Comparison of ENCODE assay signal across 1 cellular context in the genomic region with DNA sequence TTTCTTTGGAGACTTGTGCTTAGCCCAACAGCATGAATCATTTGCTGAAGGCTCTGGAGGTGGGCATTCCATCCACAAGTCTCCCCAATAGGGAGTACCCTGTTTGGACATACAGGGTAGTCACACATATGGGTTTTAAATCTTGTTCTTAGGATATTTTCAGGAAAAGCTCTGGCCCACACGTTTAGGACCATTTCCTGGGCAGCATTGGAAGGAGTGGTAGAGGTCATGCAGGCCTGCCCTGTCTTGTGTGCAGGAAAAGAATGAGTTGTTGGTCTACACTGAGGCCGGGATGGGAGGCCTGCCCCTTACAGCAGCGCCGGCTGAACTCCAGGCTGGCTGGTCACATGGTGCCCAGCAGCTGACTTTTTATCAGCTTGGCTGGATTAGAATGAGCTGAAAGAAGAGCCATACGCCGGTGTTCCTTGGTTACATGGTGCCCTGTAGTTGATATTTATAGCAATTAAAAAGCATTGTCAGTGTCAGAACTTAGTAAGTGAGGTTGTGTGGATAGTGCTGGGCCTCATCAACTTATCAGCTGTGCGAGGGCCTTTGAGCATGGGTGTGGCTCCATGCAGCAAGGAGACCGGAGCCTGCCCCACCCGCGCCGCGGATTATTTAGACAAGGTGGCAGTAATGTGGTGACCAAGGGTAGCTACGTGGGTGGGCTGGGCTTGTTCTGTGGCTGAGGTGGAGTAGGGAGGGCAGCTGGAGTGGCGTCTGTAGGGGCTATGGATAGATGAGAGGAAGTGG.
TF ChIP-seq lines count a peak whose summit lies in the region.

No MANE protein-coding gene starts in this region.

TF ChIP-seq in WTC11, 78 proteins besides CTCF, POLR2A, EP300 and RAD21 (continued from another document):
- TF ChIP-seq, protein P1, sequence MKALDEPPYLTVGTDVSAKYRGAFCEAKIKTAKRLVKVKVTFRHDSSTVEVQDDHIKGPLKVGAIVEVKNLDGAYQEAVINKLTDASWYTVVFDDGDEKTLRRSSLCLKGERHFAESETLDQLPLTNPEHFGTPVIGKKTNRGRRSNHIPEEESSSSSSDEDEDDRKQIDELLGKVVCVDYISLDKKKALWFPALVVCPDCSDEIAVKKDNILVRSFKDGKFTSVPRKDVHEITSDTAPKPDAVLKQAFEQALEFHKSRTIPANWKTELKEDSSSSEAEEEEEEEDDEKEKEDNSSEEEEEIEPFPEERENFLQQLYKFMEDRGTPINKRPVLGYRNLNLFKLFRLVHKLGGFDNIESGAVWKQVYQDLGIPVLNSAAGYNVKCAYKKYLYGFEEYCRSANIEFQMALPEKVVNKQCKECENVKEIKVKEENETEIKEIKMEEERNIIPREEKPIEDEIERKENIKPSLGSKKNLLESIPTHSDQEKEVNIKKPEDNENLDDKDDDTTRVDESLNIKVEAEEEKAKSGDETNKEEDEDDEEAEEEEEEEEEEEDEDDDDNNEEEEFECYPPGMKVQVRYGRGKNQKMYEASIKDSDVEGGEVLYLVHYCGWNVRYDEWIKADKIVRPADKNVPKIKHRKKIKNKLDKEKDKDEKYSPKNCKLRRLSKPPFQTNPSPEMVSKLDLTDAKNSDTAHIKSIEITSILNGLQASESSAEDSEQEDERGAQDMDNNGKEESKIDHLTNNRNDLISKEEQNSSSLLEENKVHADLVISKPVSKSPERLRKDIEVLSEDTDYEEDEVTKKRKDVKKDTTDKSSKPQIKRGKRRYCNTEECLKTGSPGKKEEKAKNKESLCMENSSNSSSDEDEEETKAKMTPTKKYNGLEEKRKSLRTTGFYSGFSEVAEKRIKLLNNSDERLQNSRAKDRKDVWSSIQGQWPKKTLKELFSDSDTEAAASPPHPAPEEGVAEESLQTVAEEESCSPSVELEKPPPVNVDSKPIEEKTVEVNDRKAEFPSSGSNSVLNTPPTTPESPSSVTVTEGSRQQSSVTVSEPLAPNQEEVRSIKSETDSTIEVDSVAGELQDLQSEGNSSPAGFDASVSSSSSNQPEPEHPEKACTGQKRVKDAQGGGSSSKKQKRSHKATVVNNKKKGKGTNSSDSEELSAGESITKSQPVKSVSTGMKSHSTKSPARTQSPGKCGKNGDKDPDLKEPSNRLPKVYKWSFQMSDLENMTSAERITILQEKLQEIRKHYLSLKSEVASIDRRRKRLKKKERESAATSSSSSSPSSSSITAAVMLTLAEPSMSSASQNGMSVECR (CRISPR knock-in tag; IDR thresholded peaks at IDR 0.05; ENCODE audit: borderline replicate concordance): no peak
- TF ChIP-seq CBFB (CRISPR knock-in tag; IDR thresholded peaks at IDR 0.05; ENCODE audit: low read depth): no peak
- TF ChIP-seq RELA (CRISPR knock-in tag; IDR thresholded peaks at IDR 0.05; ENCODE audit: borderline replicate concordance): no peak
- no peak for TF ChIP-seq NFATC4 (CRISPR knock-in tag; IDR thresholded peaks at IDR 0.05)
- TF ChIP-seq ZNF232 (CRISPR knock-in tag; IDR thresholded peaks at IDR 0.05): no peak
- TF ChIP-seq, protein P2, sequence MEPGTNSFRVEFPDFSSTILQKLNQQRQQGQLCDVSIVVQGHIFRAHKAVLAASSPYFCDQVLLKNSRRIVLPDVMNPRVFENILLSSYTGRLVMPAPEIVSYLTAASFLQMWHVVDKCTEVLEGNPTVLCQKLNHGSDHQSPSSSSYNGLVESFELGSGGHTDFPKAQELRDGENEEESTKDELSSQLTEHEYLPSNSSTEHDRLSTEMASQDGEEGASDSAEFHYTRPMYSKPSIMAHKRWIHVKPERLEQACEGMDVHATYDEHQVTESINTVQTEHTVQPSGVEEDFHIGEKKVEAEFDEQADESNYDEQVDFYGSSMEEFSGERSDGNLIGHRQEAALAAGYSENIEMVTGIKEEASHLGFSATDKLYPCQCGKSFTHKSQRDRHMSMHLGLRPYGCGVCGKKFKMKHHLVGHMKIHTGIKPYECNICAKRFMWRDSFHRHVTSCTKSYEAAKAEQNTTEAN (CRISPR knock-in tag; IDR thresholded peaks at IDR 0.05): no peak
- TF ChIP-seq, protein P3, sequence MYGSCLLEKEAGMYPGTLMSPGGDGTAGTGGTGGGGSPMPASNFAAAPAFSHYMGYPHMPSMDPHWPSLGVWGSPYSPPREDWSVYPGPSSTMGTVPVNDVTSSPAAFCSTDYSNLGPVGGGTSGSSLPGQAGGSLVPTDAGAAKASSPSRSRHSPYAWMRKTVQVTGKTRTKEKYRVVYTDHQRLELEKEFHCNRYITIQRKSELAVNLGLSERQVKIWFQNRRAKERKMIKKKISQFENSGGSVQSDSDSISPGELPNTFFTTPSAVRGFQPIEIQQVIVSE (CRISPR knock-in tag; IDR thresholded peaks at IDR 0.05; ENCODE audit: borderline replicate concordance): no peak
- no peak for TF ChIP-seq ZNF121 (CRISPR knock-in tag; IDR thresholded peaks at IDR 0.05)
- TF ChIP-seq, protein P4, sequence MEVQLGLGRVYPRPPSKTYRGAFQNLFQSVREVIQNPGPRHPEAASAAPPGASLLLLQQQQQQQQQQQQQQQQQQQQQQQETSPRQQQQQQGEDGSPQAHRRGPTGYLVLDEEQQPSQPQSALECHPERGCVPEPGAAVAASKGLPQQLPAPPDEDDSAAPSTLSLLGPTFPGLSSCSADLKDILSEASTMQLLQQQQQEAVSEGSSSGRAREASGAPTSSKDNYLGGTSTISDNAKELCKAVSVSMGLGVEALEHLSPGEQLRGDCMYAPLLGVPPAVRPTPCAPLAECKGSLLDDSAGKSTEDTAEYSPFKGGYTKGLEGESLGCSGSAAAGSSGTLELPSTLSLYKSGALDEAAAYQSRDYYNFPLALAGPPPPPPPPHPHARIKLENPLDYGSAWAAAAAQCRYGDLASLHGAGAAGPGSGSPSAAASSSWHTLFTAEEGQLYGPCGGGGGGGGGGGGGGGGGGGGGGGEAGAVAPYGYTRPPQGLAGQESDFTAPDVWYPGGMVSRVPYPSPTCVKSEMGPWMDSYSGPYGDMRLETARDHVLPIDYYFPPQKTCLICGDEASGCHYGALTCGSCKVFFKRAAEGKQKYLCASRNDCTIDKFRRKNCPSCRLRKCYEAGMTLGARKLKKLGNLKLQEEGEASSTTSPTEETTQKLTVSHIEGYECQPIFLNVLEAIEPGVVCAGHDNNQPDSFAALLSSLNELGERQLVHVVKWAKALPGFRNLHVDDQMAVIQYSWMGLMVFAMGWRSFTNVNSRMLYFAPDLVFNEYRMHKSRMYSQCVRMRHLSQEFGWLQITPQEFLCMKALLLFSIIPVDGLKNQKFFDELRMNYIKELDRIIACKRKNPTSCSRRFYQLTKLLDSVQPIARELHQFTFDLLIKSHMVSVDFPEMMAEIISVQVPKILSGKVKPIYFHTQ (CRISPR knock-in tag; IDR thresholded peaks at IDR 0.05): no peak
- TF ChIP-seq CREB1 (CRISPR knock-in tag; IDR thresholded peaks at IDR 0.05): no peak
- TF ChIP-seq, protein P5, sequence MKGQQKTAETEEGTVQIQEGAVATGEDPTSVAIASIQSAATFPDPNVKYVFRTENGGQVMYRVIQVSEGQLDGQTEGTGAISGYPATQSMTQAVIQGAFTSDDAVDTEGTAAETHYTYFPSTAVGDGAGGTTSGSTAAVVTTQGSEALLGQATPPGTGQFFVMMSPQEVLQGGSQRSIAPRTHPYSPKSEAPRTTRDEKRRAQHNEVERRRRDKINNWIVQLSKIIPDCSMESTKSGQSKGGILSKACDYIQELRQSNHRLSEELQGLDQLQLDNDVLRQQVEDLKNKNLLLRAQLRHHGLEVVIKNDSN (CRISPR knock-in tag; IDR thresholded peaks at IDR 0.05): no peak
- TF ChIP-seq TEAD1 (CRISPR knock-in tag; IDR thresholded peaks at IDR 0.05): no peak
- TF ChIP-seq NFE2L1 (CRISPR knock-in tag; IDR thresholded peaks at IDR 0.05): no peak
